1 cellular context compared by ENCODE assay signal in the genomic region with DNA sequence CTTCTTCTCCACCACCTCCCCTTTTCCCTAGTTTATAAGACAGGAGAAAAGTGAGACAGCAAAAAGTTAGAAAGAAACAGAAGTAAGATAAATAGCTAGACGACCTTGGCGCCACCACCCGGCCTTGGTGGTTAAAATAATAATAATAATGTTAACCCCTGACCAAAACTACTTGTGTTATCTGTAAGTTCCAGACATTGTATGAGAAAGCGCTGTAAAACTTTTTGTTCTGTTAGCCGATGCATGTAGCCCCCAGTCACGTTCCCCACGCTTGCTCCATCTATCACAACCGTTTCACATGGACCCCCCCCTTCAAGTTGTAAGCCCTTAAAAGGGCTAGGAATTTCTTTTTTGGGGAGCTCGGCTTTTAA.
TF ChIP-seq lines count a peak whose summit lies in the region.

No MANE protein-coding gene starts in this region.

TF ChIP-seq in K562, 482 proteins besides CTCF, POLR2A, EP300 and RAD21 (continued from another document):
- TF ChIP-seq, protein P1, sequence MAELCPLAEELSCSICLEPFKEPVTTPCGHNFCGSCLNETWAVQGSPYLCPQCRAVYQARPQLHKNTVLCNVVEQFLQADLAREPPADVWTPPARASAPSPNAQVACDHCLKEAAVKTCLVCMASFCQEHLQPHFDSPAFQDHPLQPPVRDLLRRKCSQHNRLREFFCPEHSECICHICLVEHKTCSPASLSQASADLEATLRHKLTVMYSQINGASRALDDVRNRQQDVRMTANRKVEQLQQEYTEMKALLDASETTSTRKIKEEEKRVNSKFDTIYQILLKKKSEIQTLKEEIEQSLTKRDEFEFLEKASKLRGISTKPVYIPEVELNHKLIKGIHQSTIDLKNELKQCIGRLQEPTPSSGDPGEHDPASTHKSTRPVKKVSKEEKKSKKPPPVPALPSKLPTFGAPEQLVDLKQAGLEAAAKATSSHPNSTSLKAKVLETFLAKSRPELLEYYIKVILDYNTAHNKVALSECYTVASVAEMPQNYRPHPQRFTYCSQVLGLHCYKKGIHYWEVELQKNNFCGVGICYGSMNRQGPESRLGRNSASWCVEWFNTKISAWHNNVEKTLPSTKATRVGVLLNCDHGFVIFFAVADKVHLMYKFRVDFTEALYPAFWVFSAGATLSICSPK (IDR thresholded peaks at IDR 0.05; ENCODE audit: borderline replicate concordance), result no peak
- peak; percentile 20 for TF ChIP-seq TBP (optimal IDR thresholded peaks at IDR 0.05; ENCODE audit: low read depth, low read length)
- TF ChIP-seq U2AF1 (optimal IDR thresholded peaks at IDR 0.05; ENCODE audit: low read depth, low read length), result no peak
- no peak for TF ChIP-seq ZNF507 (tag; conservative IDR thresholded peaks at IDR 0.05)
- no peak for TF ChIP-seq ZBTB43 (CRISPR knock-in tag; IDR thresholded peaks at IDR 0.05)
- TF ChIP-seq MAFK (IDR thresholded peaks at IDR 0.05; ENCODE audit: low read length), result 0 out of 2 replicates have a peak, but pooled peaks have one; percentile 39
- 0 out of 4 replicates have a peak, but pooled peaks of 1 of the 2 experiments have one; percentile 37 for TF ChIP-seq MAZ (CRISPR knock-in tag; conservative IDR thresholded peaks at IDR 0.05 in 1 of 2, IDR thresholded peaks at IDR 0.05 in 1 of 2)
- peak; percentile 18; the same call in 1 of the 2 replicates for TF ChIP-seq PKNOX1 (IDR thresholded peaks at IDR 0.05)
- TF ChIP-seq TAF1 (IDR thresholded peaks at IDR 0.05; ENCODE audit: control insufficient read depth, extremely low read depth, insufficient read depth, low read length, severe bottlenecking), result peak; percentile 13
- no peak for TF ChIP-seq GABPB2 (CRISPR knock-in tag; conservative IDR thresholded peaks at IDR 0.05)
- no peak for TF ChIP-seq MXD1 (CRISPR knock-in tag; IDR thresholded peaks at IDR 0.05; ENCODE audit: borderline replicate concordance, poor library complexity, severe bottlenecking)
- no peak for TF ChIP-seq HNRNPL (IDR thresholded peaks at IDR 0.05; ENCODE audit: low read depth, low read length)
- TF ChIP-seq ZNF384 (IDR thresholded peaks at IDR 0.05; ENCODE audit: low read depth, low read length), result no peak
- TF ChIP-seq, protein P2, sequence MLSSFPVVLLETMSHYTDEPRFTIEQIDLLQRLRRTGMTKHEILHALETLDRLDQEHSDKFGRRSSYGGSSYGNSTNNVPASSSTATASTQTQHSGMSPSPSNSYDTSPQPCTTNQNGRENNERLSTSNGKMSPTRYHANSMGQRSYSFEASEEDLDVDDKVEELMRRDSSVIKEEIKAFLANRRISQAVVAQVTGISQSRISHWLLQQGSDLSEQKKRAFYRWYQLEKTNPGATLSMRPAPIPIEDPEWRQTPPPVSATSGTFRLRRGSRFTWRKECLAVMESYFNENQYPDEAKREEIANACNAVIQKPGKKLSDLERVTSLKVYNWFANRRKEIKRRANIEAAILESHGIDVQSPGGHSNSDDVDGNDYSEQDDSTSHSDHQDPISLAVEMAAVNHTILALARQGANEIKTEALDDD (IDR thresholded peaks at IDR 0.05), result peak; percentile 81
- TF ChIP-seq, protein P3, sequence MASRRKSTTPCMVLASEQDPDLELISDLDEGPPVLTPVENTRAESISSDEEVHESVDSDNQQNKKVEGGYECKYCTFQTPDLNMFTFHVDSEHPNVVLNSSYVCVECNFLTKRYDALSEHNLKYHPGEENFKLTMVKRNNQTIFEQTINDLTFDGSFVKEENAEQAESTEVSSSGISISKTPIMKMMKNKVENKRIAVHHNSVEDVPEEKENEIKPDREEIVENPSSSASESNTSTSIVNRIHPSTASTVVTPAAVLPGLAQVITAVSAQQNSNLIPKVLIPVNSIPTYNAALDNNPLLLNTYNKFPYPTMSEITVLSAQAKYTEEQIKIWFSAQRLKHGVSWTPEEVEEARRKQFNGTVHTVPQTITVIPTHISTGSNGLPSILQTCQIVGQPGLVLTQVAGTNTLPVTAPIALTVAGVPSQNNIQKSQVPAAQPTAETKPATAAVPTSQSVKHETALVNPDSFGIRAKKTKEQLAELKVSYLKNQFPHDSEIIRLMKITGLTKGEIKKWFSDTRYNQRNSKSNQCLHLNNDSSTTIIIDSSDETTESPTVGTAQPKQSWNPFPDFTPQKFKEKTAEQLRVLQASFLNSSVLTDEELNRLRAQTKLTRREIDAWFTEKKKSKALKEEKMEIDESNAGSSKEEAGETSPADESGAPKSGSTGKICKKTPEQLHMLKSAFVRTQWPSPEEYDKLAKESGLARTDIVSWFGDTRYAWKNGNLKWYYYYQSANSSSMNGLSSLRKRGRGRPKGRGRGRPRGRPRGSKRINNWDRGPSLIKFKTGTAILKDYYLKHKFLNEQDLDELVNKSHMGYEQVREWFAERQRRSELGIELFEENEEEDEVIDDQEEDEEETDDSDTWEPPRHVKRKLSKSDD (conservative IDR thresholded peaks at IDR 0.05; ENCODE audit: low read length), result no peak
- TF ChIP-seq MYC (IDR thresholded peaks at IDR 0.05; ENCODE audit: low read depth, low read length), result no peak
- TF ChIP-seq MYC (CRISPR knock-in tag; IDR thresholded peaks at IDR 0.05; ENCODE audit: borderline replicate concordance, low read depth), result no peak
- no peak for TF ChIP-seq ARHGAP35 (IDR thresholded peaks at IDR 0.05; ENCODE audit: partially characterized antibody)
- no peak for TF ChIP-seq SIRT6 (IDR thresholded peaks at IDR 0.05; ENCODE audit: low read depth, low read length)
- TF ChIP-seq CHAMP1 (IDR thresholded peaks at IDR 0.05), result no peak
- TF ChIP-seq KAT7 (CRISPR knock-in tag; IDR thresholded peaks at IDR 0.05; ENCODE audit: borderline replicate concordance), result no peak
- no peak for TF ChIP-seq FOXP1 (CRISPR knock-in tag; IDR thresholded peaks at IDR 0.05)
- no peak for TF ChIP-seq ZNF324 (CRISPR knock-in tag; IDR thresholded peaks at IDR 0.05)
- no peak; the same call in 1 of the 2 replicates for TF ChIP-seq CXXC5 (CRISPR knock-in tag; IDR thresholded peaks at IDR 0.05)
- no peak for TF ChIP-seq CHCHD3 (CRISPR knock-in tag; IDR thresholded peaks at IDR 0.05)
- TF ChIP-seq CREM (IDR thresholded peaks at IDR 0.05; ENCODE audit: low read depth), result no peak
- no peak for TF ChIP-seq ZNF699 (CRISPR knock-in tag; IDR thresholded peaks at IDR 0.05; ENCODE audit: insufficient replicate concordance)
- TF ChIP-seq RBBP5 (IDR thresholded peaks at IDR 0.05; ENCODE audit: borderline replicate concordance, insufficient read depth, low read length, poor library complexity, severe bottlenecking), result peak; percentile 36
- no peak for TF ChIP-seq PCBP2 (IDR thresholded peaks at IDR 0.05; ENCODE audit: low read depth, low read length, poor library complexity, severe bottlenecking)
- peak; percentile 91 for TF ChIP-seq BHLHE40 (IDR thresholded peaks at IDR 0.05; ENCODE audit: low read length)
